ENCODE assay signal across 1 cellular context in genomic region chr18:51133580-51134160, GRCh38.
TF ChIP-seq lines count a peak whose summit lies in the region.

No MANE protein-coding gene starts in this region.

TF ChIP-seq in HepG2, 621 proteins besides CTCF, POLR2A, EP300 and RAD21 (continued from another document and continues in another):
- TF ChIP-seq ZBTB44 (CRISPR knock-in tag; IDR thresholded peaks at IDR 0.05) (no peak), ZNF552 (CRISPR knock-in tag; IDR thresholded peaks at IDR 0.05; ENCODE audit: borderline replicate concordance) (no peak), ZNF891 (CRISPR knock-in tag; IDR thresholded peaks at IDR 0.05) (no peak), NR2F2 (IDR thresholded peaks at IDR 0.05; ENCODE audit: borderline replicate concordance, low read depth) (0 out of 2 replicates have a peak, but pooled peaks have one; percentile 22), ZNF329 (CRISPR knock-in tag; IDR thresholded peaks at IDR 0.05; ENCODE audit: low read depth) (no peak), LCORL (IDR thresholded peaks at IDR 0.05) (no peak), LCORL (CRISPR knock-in tag; IDR thresholded peaks at IDR 0.05) (peak; percentile 41; the same call in 1 of the 2 replicates), REPIN1 (CRISPR knock-in tag; IDR thresholded peaks at IDR 0.05; ENCODE audit: borderline replicate concordance, low read depth) (no peak), ZBTB39 (CRISPR knock-in tag; IDR thresholded peaks at IDR 0.05) (no peak), E2F2 (CRISPR knock-in tag; IDR thresholded peaks at IDR 0.05; ENCODE audit: borderline replicate concordance) (no peak), ATF6 (CRISPR knock-in tag; conservative IDR thresholded peaks at IDR 0.05) (no peak), ZNF773 (CRISPR knock-in tag; IDR thresholded peaks at IDR 0.05; ENCODE audit: borderline replicate concordance) (no peak), GTF2F1 (IDR thresholded peaks at IDR 0.05; ENCODE audit: low read length) (no peak), RORA (CRISPR knock-in tag; IDR thresholded peaks at IDR 0.05) (no peak), KDM4B (CRISPR knock-in tag; IDR thresholded peaks at IDR 0.05) (no peak), SYNCRIP (IDR thresholded peaks at IDR 0.05; ENCODE audit: insufficient read depth, low read depth, low read length) (no peak), ZNF776 (CRISPR knock-in tag; IDR thresholded peaks at IDR 0.05) (no peak), ZFX (CRISPR knock-in tag; IDR thresholded peaks at IDR 0.05; ENCODE audit: low read depth) (peak; percentile 35), MTF2 (CRISPR knock-in tag; IDR thresholded peaks at IDR 0.05; ENCODE audit: borderline replicate concordance) (no peak), BORCS8-MEF2B (CRISPR knock-in tag; IDR thresholded peaks at IDR 0.05) (peak; percentile 56; the same call in 1 of the 2 replicates), SALL2 (CRISPR knock-in tag; IDR thresholded peaks at IDR 0.05) (no peak), PRDM4 (CRISPR knock-in tag; IDR thresholded peaks at IDR 0.05; ENCODE audit: borderline replicate concordance) (no peak), ZFYVE20 (CRISPR knock-in tag; IDR thresholded peaks at IDR 0.05; ENCODE audit: borderline replicate concordance, low read depth) (no peak), SOX6 (IDR thresholded peaks at IDR 0.05) (no peak), SOX6 (CRISPR knock-in tag; IDR thresholded peaks at IDR 0.05) (peak; percentile 38; the same call in 1 of the 2 replicates), ZSCAN12 (CRISPR knock-in tag; IDR thresholded peaks at IDR 0.05) (no peak), SOX13 (IDR thresholded peaks at IDR 0.05) (no peak), SOX13 (CRISPR knock-in tag; conservative IDR thresholded peaks at IDR 0.05 in 1 of 2, IDR thresholded peaks at IDR 0.05 in 1 of 2) (0 out of 4 replicates have a peak, but pooled peaks of 1 of the 2 experiments have one; percentile 27), ZNF350 (CRISPR knock-in tag; IDR thresholded peaks at IDR 0.05; ENCODE audit: borderline replicate concordance, low read depth) (no peak), ZNF768 (CRISPR knock-in tag; IDR thresholded peaks at IDR 0.05) (no peak), NPAS2 (CRISPR knock-in tag; IDR thresholded peaks at IDR 0.05; ENCODE audit: borderline replicate concordance) (no peak), YEATS2 (CRISPR knock-in tag; IDR thresholded peaks at IDR 0.05; ENCODE audit: borderline replicate concordance) (no peak), ZNF850 (CRISPR knock-in tag; conservative IDR thresholded peaks at IDR 0.05) (no peak), GPN1 (CRISPR knock-in tag; IDR thresholded peaks at IDR 0.05; ENCODE audit: borderline replicate concordance) (no peak), IRF9 (CRISPR knock-in tag; IDR thresholded peaks at IDR 0.05; ENCODE audit: borderline replicate concordance) (no peak), GLMP (CRISPR knock-in tag; IDR thresholded peaks at IDR 0.05; ENCODE audit: borderline replicate concordance) (no peak), HMGA1 (CRISPR knock-in tag; conservative IDR thresholded peaks at IDR 0.05) (no peak), ZNF598 (CRISPR knock-in tag; IDR thresholded peaks at IDR 0.05; ENCODE audit: borderline replicate concordance) (no peak), HNF4G (IDR thresholded peaks at IDR 0.05; ENCODE audit: borderline replicate concordance, low read depth, low read length) (no peak), HNF4G (CRISPR knock-in tag; IDR thresholded peaks at IDR 0.05; ENCODE audit: borderline replicate concordance, low read depth) (no peak), FLYWCH1 (CRISPR knock-in tag; IDR thresholded peaks at IDR 0.05) (no peak), USF2 (IDR thresholded peaks at IDR 0.05; ENCODE audit: low read depth, low read length) (peak; percentile 49), USF2 (CRISPR knock-in tag; IDR thresholded peaks at IDR 0.05; ENCODE audit: borderline replicate concordance) (peak; percentile 32; the same call in 1 of the 2 replicates), ZNF501 (CRISPR knock-in tag; IDR thresholded peaks at IDR 0.05) (peak; percentile 47; the same call in 1 of the 2 replicates), NR2F1 (CRISPR knock-in tag; IDR thresholded peaks at IDR 0.05) (peak in 1 of 2 experiments; percentile 53; a peak in 1 of 4 replicates), PHB2 (IDR thresholded peaks at IDR 0.05; ENCODE audit: partially characterized antibody) (no peak), SIN3B (IDR thresholded peaks at IDR 0.05; ENCODE audit: low read length) (no peak), ZNF3 (CRISPR knock-in tag; IDR thresholded peaks at IDR 0.05) (no peak), CCDC6 (CRISPR knock-in tag; IDR thresholded peaks at IDR 0.05) (no peak), HNF1B (CRISPR knock-in tag; IDR thresholded peaks at IDR 0.05) (no peak), ZNF629 (CRISPR knock-in tag; conservative IDR thresholded peaks at IDR 0.05) (no peak), ZNF703 (CRISPR knock-in tag; IDR thresholded peaks at IDR 0.05; ENCODE audit: borderline replicate concordance) (no peak), ELF1 (CRISPR knock-in tag; IDR thresholded peaks at IDR 0.05) (no peak), ZNF121 (CRISPR knock-in tag; IDR thresholded peaks at IDR 0.05) (no peak)
